In genomic region chr18:63848159-63848558, GRCh38 we compare ENCODE assay signal across 8 cellular contexts. TPM values are rescaled to one million over a fixed set of nuclear protein-coding genes. Genes with fewer than 3 reads are reported as not detected.
DNase-seq lines count a peak whose midpoint lies in the region; ATAC-seq, FAIRE-seq and TF ChIP-seq lines count a peak whose summit lies in the region.

No MANE protein-coding gene starts in this region.

- H3K4me3 Mint-ChIP-seq in activated naive CD8-positive, alpha-beta T cell treated with anti-CD3 and anti-CD28 coated beads, Interleukin-2, amount 50 U/mL, for 24 hours: no peak overlapping the region

- peak; percentile 67 for TF ChIP-seq CTCF in fibroblast of villous mesenchyme (IDR thresholded peaks at IDR 0.05; ENCODE audit: insufficient read depth, low read depth, low read length)
- TF ChIP-seq CTCF in smooth muscle cell (IDR thresholded peaks at IDR 0.05; ENCODE audit: borderline replicate concordance, insufficient read depth, poor library complexity, severe bottlenecking): peak; percentile 57

- peak; percentile 54 for FAIRE-seq in GM19239 (lab: Jason Lieb, UNC)

- no peaks in the 10 kb centered on the region for H3K9me3 ChIP-seq in smooth muscle cell (replicated peaks; ENCODE audit: low read depth)

- H3K36me3 Mint-ChIP-seq in activated naive CD8-positive, alpha-beta T cell treated with anti-CD3 and anti-CD28 coated beads, Interleukin-2, amount 50 U/mL, for 24 hours (ENCODE audit: low read depth): no peaks in the 10 kb centered on the region

- H3K27ac ChIP-seq in smooth muscle cell (ENCODE audit: low read depth): no peak overlapping the region

- no peaks in the 10 kb centered on the region for H3K9me3 Mint-ChIP-seq in activated naive CD8-positive, alpha-beta T cell treated with anti-CD3 and anti-CD28 coated beads, Interleukin-2, amount 50 U/mL, for 24 hours

- H4K20me1 ChIP-seq in smooth muscle cell (ENCODE audit: low read depth): no peaks in the 10 kb centered on the region

- no peaks in the 10 kb centered on the region for H3K79me2 ChIP-seq in smooth muscle cell (ENCODE audit: low read depth)

- H3K36me3 ChIP-seq in smooth muscle cell (ENCODE audit: low read depth): no peaks in the 10 kb centered on the region

- no peak overlapping the region for H3K4me2 ChIP-seq in smooth muscle cell

- 21% methylated on average over 2 of the region's 2 CpGs for WGBS in smooth muscle cell (ENCODE audit: low lambda C conversion rate)

- H3K9ac ChIP-seq in smooth muscle cell (ENCODE audit: low read depth): no peak overlapping the region

- H3K27ac Mint-ChIP-seq in activated naive CD8-positive, alpha-beta T cell treated with anti-CD3 and anti-CD28 coated beads, Interleukin-2, amount 50 U/mL, for 24 hours: no peak overlapping the region

- H3F3A ChIP-seq in smooth muscle cell (ENCODE audit: low read depth): no peaks in the 10 kb centered on the region

- no peaks in the 10 kb centered on the region for H3K4me1 ChIP-seq in smooth muscle cell (ENCODE audit: low read depth)

- H3K4me3 ChIP-seq in fibroblast of villous mesenchyme (ENCODE audit: low read depth, low read length) (no peak overlapping the region), smooth muscle cell (no peak overlapping the region)

- peaks cover 3% of the 10 kb centered on the region for H3K27me3 ChIP-seq in smooth muscle cell (ENCODE audit: low read depth)

- H2AFZ ChIP-seq in smooth muscle cell (ENCODE audit: low read depth): no peak overlapping the region

- DNase-seq in COR-L47 (lab: John Stamatoyannopoulos, UW): peak; percentile 76
- DNase-seq in GM19239 (ENCODE audit: insufficient read length, low spot score): no peak
- peak; percentile 61 for DNase-seq in LHCN-M2 (ENCODE audit: low read depth)
- DNase-seq in SHP77 treated with DMSO at 0.1 percent for 48 hours (lab: John Stamatoyannopoulos, UW): peak; percentile 62
- peak; percentile 65 for DNase-seq in fibroblast of villous mesenchyme (ENCODE audit: low read depth)
- no peak for DNase-seq in smooth muscle cell (lab: John Stamatoyannopoulos, UW; ENCODE audit: unreplicated experiment)
- DNase-seq in UCSD-AML1 (lab: John Stamatoyannopoulos, UW; ENCODE audit: unreplicated experiment): no peak
- DNase-seq in activated naive CD8-positive, alpha-beta T cell treated with anti-CD3 and anti-CD28 coated beads, Interleukin-2, amount 50 U/mL, for 24 hours: no peak

- H3K27me3 Mint-ChIP-seq in activated naive CD8-positive, alpha-beta T cell treated with anti-CD3 and anti-CD28 coated beads, Interleukin-2, amount 50 U/mL, for 24 hours: peaks cover 11% of the 10 kb centered on the region

- H3K4me1 Mint-ChIP-seq in activated naive CD8-positive, alpha-beta T cell treated with anti-CD3 and anti-CD28 coated beads, Interleukin-2, amount 50 U/mL, for 24 hours: no peaks in the 10 kb centered on the region

- ATAC-seq in activated naive CD8-positive, alpha-beta T cell treated with anti-CD3 and anti-CD28 coated beads, Interleukin-2, amount 50 U/mL, for 24 hours: no peak

RNA-seq across cellular contexts. Expression of gene SERPINB2, which starts 39.3 kb away (rescaled TPM):
- total RNA-seq in LHCN-M2 (2014; rRNA removed): 0.80 and 1.0 TPM in 2 replicates
- polyA plus RNA-seq in LHCN-M2 (2012): 0.60 TPM
- total RNA-seq in fibroblast of villous mesenchyme: 18.0 and 22.9 TPM in 2 replicates
- total RNA-seq in smooth muscle cell: 26.8 and 29.8 TPM in 2 replicates
- 8.9 and 15.5 TPM in 2 replicates for polyA plus RNA-seq in smooth muscle cell

RNA-seq across cellular contexts. Expression of gene SERPINB10, which starts 59.6 kb away (rescaled TPM):
- total RNA-seq in LHCN-M2 (2014; rRNA removed) (not detected in 2 replicates), fibroblast of villous mesenchyme (not detected in 2 replicates), smooth muscle cell (0.31 TPM in 1 of 2 replicates, not detected in the other)
- polyA plus RNA-seq in LHCN-M2 (2012): not detected
- polyA plus RNA-seq in smooth muscle cell: not detected in 2 replicates

Comparison
In these comparisons a context has a peak if more than half of its experiments do, and no peak if none do; other contexts are left out.
1. DNase-seq: peak in COR-L47 (single experiment), LHCN-M2 (single experiment), SHP77 treated with DMSO at 0.1 percent for 48 hours (single experiment) and fibroblast of villous mesenchyme (single experiment); none in GM19239 (single experiment), smooth muscle cell (single experiment), UCSD-AML1 (single experiment) and activated naive CD8-positive, alpha-beta T cell treated with anti-CD3 and anti-CD28 coated beads, Interleukin-2, amount 50 U/mL, for 24 hours (single experiment).